ENCODE assay signal across 13 cellular contexts in the genomic region with DNA sequence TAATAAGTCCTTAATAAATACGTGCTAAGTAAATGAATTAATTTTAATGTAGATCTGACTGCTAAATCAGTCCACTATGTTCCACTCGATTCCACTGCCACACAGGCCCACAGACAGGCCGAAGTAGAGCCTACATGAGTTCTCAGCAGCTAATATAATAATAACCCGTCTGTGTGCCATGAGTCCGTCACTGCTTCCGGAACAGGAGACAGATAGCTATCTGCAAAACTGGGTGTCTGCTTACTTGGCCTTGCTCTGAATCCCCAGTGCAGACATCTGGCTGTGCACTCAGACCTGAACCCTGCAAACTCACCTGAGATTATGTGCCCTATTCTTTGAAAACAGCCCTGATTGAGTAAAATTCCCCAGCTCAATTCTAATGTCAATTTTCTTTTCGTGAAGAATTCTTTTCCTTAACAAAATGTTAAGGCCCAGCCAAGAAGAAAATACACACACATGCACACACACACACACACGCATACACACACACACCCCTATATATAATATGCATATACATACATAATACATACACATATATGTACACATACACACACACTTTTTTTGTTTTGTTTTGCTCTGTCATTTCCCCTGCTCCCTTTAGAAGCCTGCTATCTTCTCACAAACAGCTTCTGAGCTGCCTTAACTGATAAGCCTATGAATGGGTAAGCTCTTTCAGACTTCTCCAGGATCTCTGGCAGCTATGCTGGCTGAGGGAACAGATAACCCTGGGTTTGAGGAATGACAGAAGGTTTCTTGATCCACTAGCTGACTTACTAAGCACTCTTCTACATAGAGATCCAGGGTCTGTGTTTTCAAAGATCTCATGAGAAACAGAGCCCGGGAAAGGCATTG.
"Had no signal": no experiment of that assay in that cellular context is flagged by ENCODE, and none has a peak within 500 bp of the region (broad histone marks: within the 10 kb centered on the region; RNA-seq: fewer than 3 reads in every experiment).

No MANE protein-coding gene starts in this region.

- H3K27ac ChIP-seq: colonic mucosa, thoracic aorta, upper lobe of right lung had no signal

- H3K9me3 ChIP-seq: colonic mucosa, thoracic aorta, upper lobe of right lung had no signal

- DNase-seq: activated B cell treated with CpG ODN at 0.5 μM for 24 hours; activated CD4-positive, alpha-beta T cell treated with anti-CD3 and anti-CD28 coated beads for 4 hours; activated CD8-positive, alpha-beta T cell treated with anti-CD3 and anti-CD28 coated beads, Interleukin-2, amount 10 ng/mL, durations not matched to agents 7 days and 5 days; activated naive CD4-positive, alpha-beta T cell treated with Interleukin-2 at 50 U/mL for 16 hours; activated T-cell treated with anti-CD3 and anti-CD28 coated beads, Interleukin-2, amount 50 U/mL, for 24 hours; colonic mucosa; left ventricle myocardium superior; mesenchymal stem cell; natural killer cell; stimulated activated naive B cell treated with anti-CD40 and anti-IgM and Interleukin-4, amounts not matched to agents 10 μg/mL and 1 μg/mL and 100 μg/mL, for 72 hours; T-helper 17 cell; upper lobe of right lung had no signal

- H3K27me3 ChIP-seq: colonic mucosa, upper lobe of right lung had no signal

- H3K4me1 ChIP-seq: colonic mucosa, upper lobe of right lung had no signal

- H3K36me3 ChIP-seq: colonic mucosa, thoracic aorta, upper lobe of right lung had no signal

- H3K4me3 ChIP-seq: colonic mucosa, thoracic aorta, upper lobe of right lung had no signal
